12 cellular contexts compared by ENCODE assay signal in the genomic region with DNA sequence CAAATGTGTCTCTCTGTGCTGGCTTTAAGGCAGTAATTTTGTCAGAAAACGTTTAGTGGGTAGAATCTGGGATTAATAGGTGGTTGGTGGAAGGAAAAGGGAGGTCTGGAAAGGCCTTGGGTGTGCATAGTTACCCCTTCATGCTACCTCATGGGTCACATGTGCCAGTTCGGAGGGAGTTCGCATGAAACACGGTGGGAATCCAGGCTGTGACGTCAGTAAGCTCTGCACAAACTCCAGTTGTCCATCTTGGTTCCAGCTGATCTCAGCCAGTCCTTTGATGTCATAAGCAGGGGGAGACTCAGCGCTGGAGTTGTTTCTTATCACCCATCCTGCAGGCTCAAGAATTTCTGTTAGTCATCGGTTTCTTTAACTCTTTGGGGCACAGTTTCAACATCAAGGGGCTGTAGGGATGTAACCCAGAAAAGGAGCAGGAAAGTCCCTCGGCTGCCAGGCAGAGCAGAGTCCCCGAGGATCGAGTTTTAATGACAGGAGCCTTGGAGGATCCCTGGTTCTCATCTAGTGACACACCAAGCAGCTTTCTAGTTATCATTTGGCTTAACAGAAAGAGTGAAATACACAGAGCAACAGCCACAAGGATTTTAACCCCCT. TPM values are rescaled to one million over a fixed set of nuclear protein-coding genes. Genes with fewer than 3 reads are reported as not detected.
DNase-seq lines count a peak whose midpoint lies in the region; ATAC-seq and TF ChIP-seq lines count a peak whose summit lies in the region.
"Had no signal": no experiment of that assay in that cellular context is flagged by ENCODE, and none has a peak within 500 bp of the region (broad histone marks: within the 10 kb centered on the region; RNA-seq: fewer than 3 reads in every experiment).

No MANE protein-coding gene starts in this region.

- peak overlapping the region; percentile 29 for H3K27ac Mint-ChIP-seq in chondrocyte (ENCODE audit: unreplicated experiment)
- H3K27ac Mint-ChIP-seq in nephron, result peak overlapping the region in 2 of 3 experiments; percentile 32 to 51
- H3K27ac Mint-ChIP-seq: activated CD4-positive, alpha-beta T cell treated with anti-CD3 and anti-CD28 coated beads, Interleukin-2, amount 10 ng/mL, durations not matched to agents 7 days and 5 days had no signal

- H3K4me3 Mint-ChIP-seq in chondrocyte (ENCODE audit: unreplicated experiment), result no peak overlapping the region
- no peak overlapping the region for H3K4me3 Mint-ChIP-seq in nephron
- H3K4me3 Mint-ChIP-seq: activated CD4-positive, alpha-beta T cell treated with anti-CD3 and anti-CD28 coated beads, Interleukin-2, amount 10 ng/mL, durations not matched to agents 7 days and 5 days had no signal

- ATAC-seq in HG03196 (IDR thresholded peaks at IDR 0.05; ENCODE audit: unreplicated experiment) (no peak), GM19452 (IDR thresholded peaks at IDR 0.05; ENCODE audit: unreplicated experiment) (no peak), GM21529 (IDR thresholded peaks at IDR 0.05; ENCODE audit: unreplicated experiment) (no peak)
- ATAC-seq: sciatic nerve had no signal

- TF ChIP-seq CTCF in chondrocyte (IDR thresholded peaks at IDR 0.05) (no peak), nephron (IDR thresholded peaks at IDR 0.05; ENCODE audit: unreplicated experiment in 3 of 3) (no peak)

- H3K4me1 Mint-ChIP-seq in chondrocyte (ENCODE audit: low read depth) (peaks cover 36% of the 10 kb centered on the region), nephron (peaks cover 25% of the 10 kb centered on the region)
- H3K4me1 Mint-ChIP-seq: activated CD4-positive, alpha-beta T cell treated with anti-CD3 and anti-CD28 coated beads, Interleukin-2, amount 10 ng/mL, durations not matched to agents 7 days and 5 days had no signal

- H3K36me3 Mint-ChIP-seq in chondrocyte (ENCODE audit: low read depth) (peaks cover 4% of the 10 kb centered on the region), nephron (ENCODE audit: low read depth) (no peaks in the 10 kb centered on the region)

- H3K9me3 Mint-ChIP-seq in chondrocyte (ENCODE audit: low read depth) (peaks cover 4% of the 10 kb centered on the region), nephron (peaks cover 6% of the 10 kb centered on the region)

- no peaks in the 10 kb centered on the region for H3K27me3 Mint-ChIP-seq in chondrocyte (ENCODE audit: low read depth)
- peaks cover 9% of the 10 kb centered on the region for H3K27me3 Mint-ChIP-seq in nephron (ENCODE audit: low read depth)

- DNase-seq in AG08395 (ENCODE audit: low spot score) (peak; percentile 69), M059J (ENCODE audit: low read depth) (peak; percentile 71), chondrocyte (ENCODE audit: low spot score) (no peak), NCI-H1694 treated with DMSO at 0.1 percent for 48 hours (lab: John Stamatoyannopoulos, UW) (no peak)
- DNase-seq: activated CD4-positive, alpha-beta T cell treated with anti-CD3 and anti-CD28 coated beads, Interleukin-2, amount 10 ng/mL, durations not matched to agents 7 days and 5 days; COR-L47; stimulated activated naive CD4-positive, alpha-beta T cell treated with Interleukin-2 at 50 U/mL for 16 hours had no signal

RNA-seq across cellular contexts. Expression of gene MOV10L1, which starts 28.9 kb away (rescaled TPM):
- total RNA-seq in M059J (2014; rRNA removed; shearing (Covaris generic)), result 0.71 and 1.8 TPM in 2 replicates
- total RNA-seq in chondrocyte, result 0.51 to 1.1 TPM (median 1.1 TPM) in 3 replicates
- total RNA-seq: activated CD4-positive, alpha-beta T cell treated with anti-CD3 and anti-CD28 coated beads, Interleukin-2, amount 10 ng/mL, durations not matched to agents 7 days and 5 days had no signal

RNA-seq across cellular contexts. Expression of gene MLC1, which starts 33.4 kb away (rescaled TPM):
- 0.52 TPM in 1 of 2 replicates, not detected in the other for total RNA-seq in M059J (2014; rRNA removed; shearing (Covaris generic))
- 0.38 to 0.77 TPM (median 0.50 TPM) in 3 replicates for total RNA-seq in chondrocyte

RNA-seq across cellular contexts. Expression of gene PANX2, which starts 51.9 kb away (rescaled TPM):
- 0.54 and 3.3 TPM in 2 replicates for total RNA-seq in M059J (2014; rRNA removed; shearing (Covaris generic))
- total RNA-seq in chondrocyte, result 3.0 to 6.1 TPM (median 3.3 TPM) in 3 replicates

Comparison
In these comparisons a context has a peak if more than half of its experiments do, and no peak if none do; other contexts are left out.
1. DNase-seq: peak in AG08395 (single experiment) and M059J (single experiment); none in chondrocyte (single experiment) and NCI-H1694 treated with DMSO at 0.1 percent for 48 hours (single experiment).